35 cellular contexts compared by ENCODE assay signal in genomic region chr19:3752492-3752891, GRCh38. TPM values are rescaled to one million over a fixed set of nuclear protein-coding genes. Genes with fewer than 3 reads are reported as not detected.
"Had no signal": no experiment of that assay in that cellular context is flagged by ENCODE, and none has a peak within 500 bp of the region (broad histone marks: within the 10 kb centered on the region; RNA-seq: fewer than 3 reads in every experiment).

No MANE protein-coding gene starts in this region.

- DNase-seq: activated B cell treated with CpG ODN at 0.5 μM for 24 hours; activated CD4-positive, alpha-beta memory T cell treated with anti-CD3 and anti-CD28 coated beads for 36 hours; activated CD4-positive, alpha-beta T cell treated with anti-CD3 and anti-CD28 coated beads for 4 hours; activated CD4-positive, alpha-beta T cell treated with anti-CD3 and anti-CD28 coated beads, Interleukin-2, amount 10 ng/mL, durations not matched to agents 24 days and 14 days; activated CD4-positive, alpha-beta T cell treated with anti-CD3 and anti-CD28 coated beads, Interleukin-2, amount 50 U/mL, for 1 hour; activated CD4-positive, alpha-beta T cell treated with anti-CD3 and anti-CD28 coated beads, Interleukin-2, amount 50 U/mL, for 4 hours; activated CD4-positive, CD25-positive, alpha-beta regulatory T cell treated with anti-CD3 and anti-CD28 coated beads, Interleukin-2, amount 50 U/mL, for 72 hours; activated CD8-positive, alpha-beta memory T cell treated with anti-CD3 and anti-CD28 coated beads, Interleukin-2, amount 50 U/mL, for 4 hours; activated CD8-positive, alpha-beta T cell treated with anti-CD3 and anti-CD28 coated beads for 36 hours; activated effector memory CD4-positive, alpha-beta T cell treated with anti-CD3 and anti-CD28 coated beads, Interleukin-2, amount 50 U/mL, for 16 hours; activated gamma-delta T cell treated with Interleukin-2 at 50 U/mL for 16 hours; activated naive CD4-positive, alpha-beta T cell; activated naive CD4-positive, alpha-beta T cell treated with anti-CD3 and anti-CD28 coated beads, Interleukin-2, amount 10 ng/mL, durations not matched to agents 7 days and 5 days; activated naive CD8-positive, alpha-beta T cell treated with anti-CD3 and anti-CD28 coated beads, Interleukin-2, amount 10 ng/mL, durations not matched to agents 7 days and 5 days; activated naive CD8-positive, alpha-beta T cell treated with anti-CD3 and anti-CD28 coated beads, Interleukin-2, amount 50 U/mL, for 24 hours; activated T-cell treated with anti-CD3 and anti-CD28 coated beads for 4 hours; activated T-cell treated with anti-CD3 and anti-CD28 coated beads, Interleukin-2, amount 50 U/mL, for 1 hour; activated T-cell treated with anti-CD3 and anti-CD28 coated beads, Interleukin-2, amount 50 U/mL, for 4 hours; activated T-cell treated with anti-CD3 and anti-CD28 coated beads, Interleukin-2, amount 50 U/mL, for 72 hours; amygdala; anterior cingulate cortex; caudate nucleus; cerebellar nuclear complex; T-helper 1 cell; T-helper 2 cell; T-helper 9 cell had no signal

- H3K27me3 ChIP-seq: ascending aorta, cardiac muscle cell had no signal

- FAIRE-seq: TTC549 had no signal

- H3K27ac ChIP-seq: ascending aorta, cardiac muscle cell, VCaP had no signal

- H3K9me3 ChIP-seq: ascending aorta had no signal

- ATAC-seq: activated CD8-positive, alpha-beta T cell treated with anti-CD3 and anti-CD28 coated beads for 36 hours; activated naive CD8-positive, alpha-beta T cell treated with anti-CD3 and anti-CD28 coated beads, Interleukin-2, amount 50 U/mL, for 24 hours; activated T-cell treated with anti-CD3 and anti-CD28 coated beads, Interleukin-2, amount 50 U/mL, for 4 hours; activated T-cell treated with anti-CD3 and anti-CD28 coated beads, Interleukin-2, amount 50 U/mL, for 72 hours; activated T-helper 17 cell treated with anti-CD3 and anti-CD28 coated beads, Interleukin-2, amount 50 U/mL, for 72 hours had no signal

- H3K4me3 ChIP-seq: ascending aorta, cardiac muscle cell had no signal

- H3K4me1 ChIP-seq: ascending aorta had no signal

RNA-seq across cellular contexts. Expression of gene RAX2, which starts 19.5 kb away (rescaled TPM):
- total RNA-seq: activated B cell treated with CpG ODN at 0.5 μM for 24 hours; activated CD4-positive, alpha-beta memory T cell treated with anti-CD3 and anti-CD28 coated beads for 36 hours; activated CD4-positive, alpha-beta T cell treated with anti-CD3 and anti-CD28 coated beads, Interleukin-2, amount 10 ng/mL, durations not matched to agents 24 days and 14 days; activated CD8-positive, alpha-beta memory T cell treated with anti-CD3 and anti-CD28 coated beads for 36 hours; activated CD8-positive, alpha-beta T cell treated with anti-CD3 and anti-CD28 coated beads for 36 hours; activated naive CD8-positive, alpha-beta T cell treated with anti-CD3 and anti-CD28 coated beads, Interleukin-2, amount 10 ng/mL, durations not matched to agents 7 days and 5 days; activated T-cell treated with anti-CD3 and anti-CD28 coated beads, Interleukin-2, amount 50 U/mL, for 4 hours; activated T-cell treated with anti-CD3 and anti-CD28 coated beads, Interleukin-2, amount 50 U/mL, for 72 hours; activated T-helper 1 cell treated with anti-CD3 and anti-CD28 coated beads, Interleukin-12 subunit alpha, Interleukin-12 subunit beta, Interleukin-2, Interleukin-4 antibody, amounts not matched to agents 30 ng/mL and 10 ng/mL and 1 ng/mL, durations not matched to agents 14 hours and 24 hours and 36 hours; activated T-helper 17 cell treated with anti-CD3 and anti-CD28 coated beads, Interleukin-2, amount 50 U/mL, for 72 hours; ascending aorta; bronchial epithelial cell; cardiac muscle cell had no signal
- polyA plus RNA-seq: adipose tissue, cardiac muscle cell had no signal

RNA-seq across cellular contexts. Expression of gene MATK, which starts 33.7 kb away (rescaled TPM):
- total RNA-seq: ascending aorta, bronchial epithelial cell had no signal

RNA-seq across cellular contexts. Expression of gene TJP3, which starts 44.3 kb away (rescaled TPM):
- total RNA-seq: activated CD4-positive, alpha-beta T cell treated with anti-CD3 and anti-CD28 coated beads, Interleukin-2, amount 10 ng/mL, durations not matched to agents 24 days and 14 days had no signal
